2 cellular contexts compared by ENCODE assay signal in the genomic region with DNA sequence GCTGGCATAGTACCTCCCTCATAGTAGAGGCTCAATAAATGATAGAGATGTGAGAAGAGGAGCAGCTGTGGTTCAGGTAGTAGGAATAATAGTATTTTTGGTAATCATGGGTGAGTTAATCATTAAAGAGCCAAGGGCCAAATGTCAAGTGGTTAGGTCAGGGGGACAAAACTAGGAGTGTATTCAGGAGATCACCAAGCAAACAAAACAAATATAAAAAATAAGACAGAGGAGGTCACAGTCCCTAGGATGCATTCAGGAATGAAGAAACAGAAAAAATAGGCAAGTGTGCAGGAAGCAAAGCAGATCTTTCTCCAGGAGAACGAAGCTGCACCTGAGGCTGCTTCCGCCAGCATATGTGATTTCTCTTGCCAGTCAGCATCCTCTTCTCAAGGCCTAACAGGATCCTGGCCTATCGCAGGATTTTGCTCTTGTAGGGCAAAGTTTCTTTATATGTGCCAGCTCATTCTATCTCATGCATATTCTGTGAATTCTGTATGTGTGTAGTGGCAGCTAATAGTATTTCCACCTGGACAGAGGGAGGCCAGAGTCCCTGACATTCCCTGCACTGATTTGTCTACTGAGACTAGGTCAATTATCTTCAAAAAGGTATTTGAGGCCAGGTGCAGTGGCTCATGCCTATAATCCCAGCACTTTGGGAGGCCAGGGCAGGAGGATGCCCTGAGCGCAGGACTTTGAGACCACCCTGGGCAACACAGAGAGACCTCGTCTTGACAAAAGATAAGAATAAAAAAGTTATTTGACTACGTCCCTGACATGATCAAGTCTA.
TF ChIP-seq lines count a peak whose summit lies in the region.

No MANE protein-coding gene starts in this region.

TF ChIP-seq in GM12878, 131 proteins besides CTCF, POLR2A, EP300 and RAD21:
- TF ChIP-seq, protein P1, sequence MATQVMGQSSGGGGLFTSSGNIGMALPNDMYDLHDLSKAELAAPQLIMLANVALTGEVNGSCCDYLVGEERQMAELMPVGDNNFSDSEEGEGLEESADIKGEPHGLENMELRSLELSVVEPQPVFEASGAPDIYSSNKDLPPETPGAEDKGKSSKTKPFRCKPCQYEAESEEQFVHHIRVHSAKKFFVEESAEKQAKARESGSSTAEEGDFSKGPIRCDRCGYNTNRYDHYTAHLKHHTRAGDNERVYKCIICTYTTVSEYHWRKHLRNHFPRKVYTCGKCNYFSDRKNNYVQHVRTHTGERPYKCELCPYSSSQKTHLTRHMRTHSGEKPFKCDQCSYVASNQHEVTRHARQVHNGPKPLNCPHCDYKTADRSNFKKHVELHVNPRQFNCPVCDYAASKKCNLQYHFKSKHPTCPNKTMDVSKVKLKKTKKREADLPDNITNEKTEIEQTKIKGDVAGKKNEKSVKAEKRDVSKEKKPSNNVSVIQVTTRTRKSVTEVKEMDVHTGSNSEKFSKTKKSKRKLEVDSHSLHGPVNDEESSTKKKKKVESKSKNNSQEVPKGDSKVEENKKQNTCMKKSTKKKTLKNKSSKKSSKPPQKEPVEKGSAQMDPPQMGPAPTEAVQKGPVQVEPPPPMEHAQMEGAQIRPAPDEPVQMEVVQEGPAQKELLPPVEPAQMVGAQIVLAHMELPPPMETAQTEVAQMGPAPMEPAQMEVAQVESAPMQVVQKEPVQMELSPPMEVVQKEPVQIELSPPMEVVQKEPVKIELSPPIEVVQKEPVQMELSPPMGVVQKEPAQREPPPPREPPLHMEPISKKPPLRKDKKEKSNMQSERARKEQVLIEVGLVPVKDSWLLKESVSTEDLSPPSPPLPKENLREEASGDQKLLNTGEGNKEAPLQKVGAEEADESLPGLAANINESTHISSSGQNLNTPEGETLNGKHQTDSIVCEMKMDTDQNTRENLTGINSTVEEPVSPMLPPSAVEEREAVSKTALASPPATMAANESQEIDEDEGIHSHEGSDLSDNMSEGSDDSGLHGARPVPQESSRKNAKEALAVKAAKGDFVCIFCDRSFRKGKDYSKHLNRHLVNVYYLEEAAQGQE (IDR thresholded peaks at IDR 0.05; ENCODE audit: low read depth, low read length), result no peak
- TF ChIP-seq SMAD1 (IDR thresholded peaks at IDR 0.05; ENCODE audit: low read depth, partially characterized antibody), result no peak

TF ChIP-seq in SK-N-SH, 30 proteins besides CTCF, POLR2A, EP300 and RAD21 (continued from another document):
- TF ChIP-seq, protein P2, sequence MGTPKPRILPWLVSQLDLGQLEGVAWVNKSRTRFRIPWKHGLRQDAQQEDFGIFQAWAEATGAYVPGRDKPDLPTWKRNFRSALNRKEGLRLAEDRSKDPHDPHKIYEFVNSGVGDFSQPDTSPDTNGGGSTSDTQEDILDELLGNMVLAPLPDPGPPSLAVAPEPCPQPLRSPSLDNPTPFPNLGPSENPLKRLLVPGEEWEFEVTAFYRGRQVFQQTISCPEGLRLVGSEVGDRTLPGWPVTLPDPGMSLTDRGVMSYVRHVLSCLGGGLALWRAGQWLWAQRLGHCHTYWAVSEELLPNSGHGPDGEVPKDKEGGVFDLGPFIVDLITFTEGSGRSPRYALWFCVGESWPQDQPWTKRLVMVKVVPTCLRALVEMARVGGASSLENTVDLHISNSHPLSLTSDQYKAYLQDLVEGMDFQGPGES (IDR thresholded peaks at IDR 0.05; ENCODE audit: low read depth, low read length), result no peak
- no peak for TF ChIP-seq GABPA (IDR thresholded peaks at IDR 0.05; ENCODE audit: low read depth)
- no peak for TF ChIP-seq RCOR1 (IDR thresholded peaks at IDR 0.05; ENCODE audit: low read length)
- no peak for TF ChIP-seq FOSL2 (IDR thresholded peaks at IDR 0.05; ENCODE audit: borderline replicate concordance, low read depth)
- TF ChIP-seq YY1 (IDR thresholded peaks at IDR 0.05; ENCODE audit: low read depth), result no peak
- no peak for TF ChIP-seq MXI1 (IDR thresholded peaks at IDR 0.05; ENCODE audit: low read depth, low read length)
- no peak for TF ChIP-seq FOXJ3 (CRISPR knock-in tag; IDR thresholded peaks at IDR 0.05)
- TF ChIP-seq, protein P3, sequence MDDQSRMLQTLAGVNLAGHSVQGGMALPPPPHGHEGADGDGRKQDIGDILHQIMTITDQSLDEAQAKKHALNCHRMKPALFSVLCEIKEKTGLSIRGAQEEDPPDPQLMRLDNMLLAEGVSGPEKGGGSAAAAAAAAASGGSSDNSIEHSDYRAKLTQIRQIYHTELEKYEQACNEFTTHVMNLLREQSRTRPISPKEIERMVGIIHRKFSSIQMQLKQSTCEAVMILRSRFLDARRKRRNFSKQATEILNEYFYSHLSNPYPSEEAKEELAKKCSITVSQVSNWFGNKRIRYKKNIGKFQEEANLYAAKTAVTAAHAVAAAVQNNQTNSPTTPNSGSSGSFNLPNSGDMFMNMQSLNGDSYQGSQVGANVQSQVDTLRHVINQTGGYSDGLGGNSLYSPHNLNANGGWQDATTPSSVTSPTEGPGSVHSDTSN (IDR thresholded peaks at IDR 0.05), result no peak
